Comparison of ENCODE assay signal across 8 cellular contexts in genomic region chr20:38222231-38222922, GRCh38. TPM values are rescaled to one million over a fixed set of nuclear protein-coding genes. Genes with fewer than 3 reads are reported as not detected.
DNase-seq lines count a peak whose midpoint lies in the region; ATAC-seq and TF ChIP-seq lines count a peak whose summit lies in the region.

No MANE protein-coding gene starts in this region.

- no peaks in the 10 kb centered on the region for H3K9me3 Mint-ChIP-seq in chondrocyte (ENCODE audit: low read depth)

- DNase-seq in NCI-H2196 (lab: John Stamatoyannopoulos, UW; ENCODE audit: unreplicated experiment) (peak; percentile 73), NCI-H2196 treated with DMSO at 0.1 percent for 48 hours (lab: John Stamatoyannopoulos, UW; ENCODE audit: unreplicated experiment) (no peak), NCI-H1694 (lab: John Stamatoyannopoulos, UW) (peak; percentile 60), chondrocyte (ENCODE audit: low spot score) (peak; percentile 83), left lung (peak in 1 of 2 donors; percentile 58)
- DNase-seq in activated CD4-positive, alpha-beta T cell treated with anti-CD3 and anti-CD28 coated beads for 1 hour, result peak; percentile 11
- peak; percentile 18 for DNase-seq in stimulated activated CD8-positive, alpha-beta memory T cell treated with anti-CD3 and anti-CD28 coated beads, Interleukin-15, amount 100 ng/mL, for 1 hour (ENCODE audit: low read depth)

- no peaks in the 10 kb centered on the region for H3K9me3 ChIP-seq in left lung

- H3K36me3 ChIP-seq in left lung, result no peaks in the 10 kb centered on the region

- H3K27ac Mint-ChIP-seq in chondrocyte (ENCODE audit: unreplicated experiment), result no peak overlapping the region

- H3K4me1 ChIP-seq in left lung, result peaks cover 2 to 7% of the 10 kb centered on the region in 2 donors

- no peak overlapping the region for H3K27ac ChIP-seq in left lung

- H3K4me3 Mint-ChIP-seq in chondrocyte (ENCODE audit: unreplicated experiment), result no peak overlapping the region

- peaks cover 23% of the 10 kb centered on the region for H3K4me1 Mint-ChIP-seq in chondrocyte (ENCODE audit: low read depth)

- no peaks in the 10 kb centered on the region for H3K27me3 ChIP-seq in left lung

- no peak overlapping the region for H3K4me3 ChIP-seq in left lung

- TF ChIP-seq CTCF in chondrocyte (IDR thresholded peaks at IDR 0.05) (peak; percentile 88), left lung (IDR thresholded peaks at IDR 0.05) (peak; percentile 77 to 87)

- no peaks in the 10 kb centered on the region for H3K27me3 Mint-ChIP-seq in chondrocyte (ENCODE audit: low read depth)

- no peaks in the 10 kb centered on the region for H3K36me3 Mint-ChIP-seq in chondrocyte (ENCODE audit: low read depth)

- intact Hi-C loops in left lung (cut with DNase I), result loop anchor here in 1 of 2 donors (5.0 to 10.0 kb wide), 2 partner anchors 165 to 658 kb away; no protein-coding TSS in a partner anchor

- ATAC-seq in left lung (peak; percentile 79), GM21390 (IDR thresholded peaks at IDR 0.05; ENCODE audit: unreplicated experiment) (no peak)

RNA-seq across cellular contexts. Expression of gene KIAA1755, which starts 38.2 kb away (rescaled TPM):
- total RNA-seq in chondrocyte, result 17.6 to 18.8 TPM (median 17.8 TPM) in 3 replicates
- total RNA-seq in left lung, result 1 to 10 TPM; 2.6 TPM

RNA-seq across cellular contexts. Expression of gene TGM2, which starts 57.3 kb away (rescaled TPM):
- total RNA-seq in chondrocyte, result 7.1 to 22.3 TPM (median 17.7 TPM) in 3 replicates
- total RNA-seq in left lung, result 100 to 1,000 TPM; 174 to 391 TPM
